1 cellular context compared by ENCODE assay signal in the genomic region with DNA sequence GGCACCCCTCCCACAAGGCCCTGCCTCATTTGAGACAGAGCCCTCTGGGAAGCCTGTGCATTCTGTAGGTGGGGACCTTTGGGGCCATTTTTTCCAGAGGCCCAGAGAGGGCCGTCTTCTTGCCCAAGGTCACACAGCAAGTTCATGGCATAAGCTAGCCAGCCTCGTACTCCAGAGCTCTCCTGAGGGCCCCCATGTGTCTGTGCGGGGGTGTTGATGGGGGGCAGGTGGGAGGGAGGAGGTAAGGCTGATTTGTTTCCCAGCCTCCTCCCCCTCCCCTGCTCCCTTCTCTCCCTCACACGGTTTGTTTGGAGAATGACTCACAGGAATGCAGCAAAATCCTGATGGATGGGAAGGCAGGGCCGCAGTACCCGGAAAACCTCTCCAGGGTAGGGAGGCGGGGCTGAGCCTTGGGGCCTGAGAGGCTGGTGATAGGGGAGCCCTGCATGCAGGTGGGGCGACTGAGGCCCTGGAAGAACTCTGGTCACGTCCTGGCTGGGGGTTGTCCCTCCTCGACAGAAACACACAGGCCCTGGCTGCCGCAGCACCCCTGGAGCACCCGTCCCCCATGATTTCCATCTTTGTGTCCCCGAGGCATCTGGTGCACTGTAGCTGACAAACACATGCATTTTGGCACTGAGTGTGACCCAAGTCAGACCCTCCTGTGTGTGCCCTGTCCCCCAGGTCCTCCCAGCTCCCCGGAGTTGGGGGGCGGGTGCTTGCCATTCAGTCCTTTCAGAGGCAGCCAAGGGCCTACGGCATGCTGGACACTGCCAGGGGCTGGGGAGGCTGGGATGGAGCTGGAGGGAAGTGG.
TF ChIP-seq lines count a peak whose summit lies in the region.

No MANE protein-coding gene starts in this region.

TF ChIP-seq in HepG2, 621 proteins besides CTCF, POLR2A, EP300 and RAD21 (continued from another document and continues in another):
- TF ChIP-seq, protein P1, sequence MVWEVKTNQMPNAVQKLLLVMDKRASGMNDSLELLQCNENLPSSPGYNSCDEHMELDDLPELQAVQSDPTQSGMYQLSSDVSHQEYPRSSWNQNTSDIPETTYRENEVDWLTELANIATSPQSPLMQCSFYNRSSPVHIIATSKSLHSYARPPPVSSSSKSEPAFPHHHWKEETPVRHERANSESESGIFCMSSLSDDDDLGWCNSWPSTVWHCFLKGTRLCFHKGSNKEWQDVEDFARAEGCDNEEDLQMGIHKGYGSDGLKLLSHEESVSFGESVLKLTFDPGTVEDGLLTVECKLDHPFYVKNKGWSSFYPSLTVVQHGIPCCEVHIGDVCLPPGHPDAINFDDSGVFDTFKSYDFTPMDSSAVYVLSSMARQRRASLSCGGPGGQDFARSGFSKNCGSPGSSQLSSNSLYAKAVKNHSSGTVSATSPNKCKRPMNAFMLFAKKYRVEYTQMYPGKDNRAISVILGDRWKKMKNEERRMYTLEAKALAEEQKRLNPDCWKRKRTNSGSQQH (CRISPR knock-in tag; IDR thresholded peaks at IDR 0.05; ENCODE audit: low read depth): peak; percentile 74; the same call in 1 of the 2 replicates
- peak; percentile 83; the same call in 1 of the 2 replicates for TF ChIP-seq JUNB (CRISPR knock-in tag; IDR thresholded peaks at IDR 0.05; ENCODE audit: borderline replicate concordance)
- peak; percentile 46; the same call in 1 of the 2 replicates for TF ChIP-seq MIER3 (CRISPR knock-in tag; IDR thresholded peaks at IDR 0.05; ENCODE audit: borderline replicate concordance)
- peak; percentile 88; the same call in 1 of the 2 replicates for TF ChIP-seq ZBTB46 (CRISPR knock-in tag; IDR thresholded peaks at IDR 0.05; ENCODE audit: borderline replicate concordance)
- peak; percentile 95 for TF ChIP-seq ZMYM3 (CRISPR knock-in tag; IDR thresholded peaks at IDR 0.05)
- TF ChIP-seq PATZ1 (CRISPR knock-in tag; IDR thresholded peaks at IDR 0.05): peak; percentile 99
- TF ChIP-seq GATAD2A (CRISPR knock-in tag; IDR thresholded peaks at IDR 0.05): peak; percentile 77
- peak; percentile 87; the same call in 1 of the 2 replicates for TF ChIP-seq HDAC2 (CRISPR knock-in tag; IDR thresholded peaks at IDR 0.05)
- peak; percentile 49; the same call in 1 of the 2 replicates for TF ChIP-seq ZFP91 (CRISPR knock-in tag; IDR thresholded peaks at IDR 0.05; ENCODE audit: borderline replicate concordance)
- no peak for TF ChIP-seq ZNF562 (CRISPR knock-in tag; IDR thresholded peaks at IDR 0.05; ENCODE audit: borderline replicate concordance)
- TF ChIP-seq ZNF496 (CRISPR knock-in tag; IDR thresholded peaks at IDR 0.05; ENCODE audit: insufficient replicate concordance): no peak
- TF ChIP-seq, protein P2, sequence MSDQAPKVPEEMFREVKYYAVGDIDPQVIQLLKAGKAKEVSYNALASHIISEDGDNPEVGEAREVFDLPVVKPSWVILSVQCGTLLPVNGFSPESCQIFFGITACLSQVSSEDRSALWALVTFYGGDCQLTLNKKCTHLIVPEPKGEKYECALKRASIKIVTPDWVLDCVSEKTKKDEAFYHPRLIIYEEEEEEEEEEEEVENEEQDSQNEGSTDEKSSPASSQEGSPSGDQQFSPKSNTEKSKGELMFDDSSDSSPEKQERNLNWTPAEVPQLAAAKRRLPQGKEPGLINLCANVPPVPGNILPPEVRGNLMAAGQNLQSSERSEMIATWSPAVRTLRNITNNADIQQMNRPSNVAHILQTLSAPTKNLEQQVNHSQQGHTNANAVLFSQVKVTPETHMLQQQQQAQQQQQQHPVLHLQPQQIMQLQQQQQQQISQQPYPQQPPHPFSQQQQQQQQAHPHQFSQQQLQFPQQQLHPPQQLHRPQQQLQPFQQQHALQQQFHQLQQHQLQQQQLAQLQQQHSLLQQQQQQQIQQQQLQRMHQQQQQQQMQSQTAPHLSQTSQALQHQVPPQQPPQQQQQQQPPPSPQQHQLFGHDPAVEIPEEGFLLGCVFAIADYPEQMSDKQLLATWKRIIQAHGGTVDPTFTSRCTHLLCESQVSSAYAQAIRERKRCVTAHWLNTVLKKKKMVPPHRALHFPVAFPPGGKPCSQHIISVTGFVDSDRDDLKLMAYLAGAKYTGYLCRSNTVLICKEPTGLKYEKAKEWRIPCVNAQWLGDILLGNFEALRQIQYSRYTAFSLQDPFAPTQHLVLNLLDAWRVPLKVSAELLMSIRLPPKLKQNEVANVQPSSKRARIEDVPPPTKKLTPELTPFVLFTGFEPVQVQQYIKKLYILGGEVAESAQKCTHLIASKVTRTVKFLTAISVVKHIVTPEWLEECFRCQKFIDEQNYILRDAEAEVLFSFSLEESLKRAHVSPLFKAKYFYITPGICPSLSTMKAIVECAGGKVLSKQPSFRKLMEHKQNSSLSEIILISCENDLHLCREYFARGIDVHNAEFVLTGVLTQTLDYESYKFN (CRISPR knock-in tag; conservative IDR thresholded peaks at IDR 0.05): peak; percentile 84
- TF ChIP-seq ZNF142 (CRISPR knock-in tag; IDR thresholded peaks at IDR 0.05): no peak; the same call in 1 of the 2 replicates
- TF ChIP-seq ZSCAN30 (CRISPR knock-in tag; IDR thresholded peaks at IDR 0.05): no peak
- TF ChIP-seq ZNF30 (CRISPR knock-in tag; IDR thresholded peaks at IDR 0.05): no peak
- TF ChIP-seq ZNF350 (CRISPR knock-in tag; IDR thresholded peaks at IDR 0.05; ENCODE audit: borderline replicate concordance, low read depth): peak; percentile 62
- TF ChIP-seq FOXO1 (CRISPR knock-in tag; IDR thresholded peaks at IDR 0.05): 0 out of 2 replicates have a peak, but pooled peaks have one; percentile 55
- peak; percentile 43; the same call in 1 of the 3 replicates for TF ChIP-seq MXI1 (IDR thresholded peaks at IDR 0.05; ENCODE audit: borderline replicate concordance, low read depth, low read length)
- no peak for TF ChIP-seq SP1 (IDR thresholded peaks at IDR 0.05)
- TF ChIP-seq SP1 (CRISPR knock-in tag; IDR thresholded peaks at IDR 0.05): 0 out of 2 replicates have a peak, but pooled peaks have one; percentile 26
- TF ChIP-seq ZFP62 (CRISPR knock-in tag; IDR thresholded peaks at IDR 0.05): no peak
- TF ChIP-seq, protein P3, sequence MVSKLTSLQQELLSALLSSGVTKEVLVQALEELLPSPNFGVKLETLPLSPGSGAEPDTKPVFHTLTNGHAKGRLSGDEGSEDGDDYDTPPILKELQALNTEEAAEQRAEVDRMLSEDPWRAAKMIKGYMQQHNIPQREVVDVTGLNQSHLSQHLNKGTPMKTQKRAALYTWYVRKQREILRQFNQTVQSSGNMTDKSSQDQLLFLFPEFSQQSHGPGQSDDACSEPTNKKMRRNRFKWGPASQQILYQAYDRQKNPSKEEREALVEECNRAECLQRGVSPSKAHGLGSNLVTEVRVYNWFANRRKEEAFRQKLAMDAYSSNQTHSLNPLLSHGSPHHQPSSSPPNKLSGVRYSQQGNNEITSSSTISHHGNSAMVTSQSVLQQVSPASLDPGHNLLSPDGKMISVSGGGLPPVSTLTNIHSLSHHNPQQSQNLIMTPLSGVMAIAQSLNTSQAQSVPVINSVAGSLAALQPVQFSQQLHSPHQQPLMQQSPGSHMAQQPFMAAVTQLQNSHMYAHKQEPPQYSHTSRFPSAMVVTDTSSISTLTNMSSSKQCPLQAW (CRISPR knock-in tag; IDR thresholded peaks at IDR 0.05): 0 out of 2 replicates have a peak, but pooled peaks have one; percentile 27
- TF ChIP-seq, protein P4, sequence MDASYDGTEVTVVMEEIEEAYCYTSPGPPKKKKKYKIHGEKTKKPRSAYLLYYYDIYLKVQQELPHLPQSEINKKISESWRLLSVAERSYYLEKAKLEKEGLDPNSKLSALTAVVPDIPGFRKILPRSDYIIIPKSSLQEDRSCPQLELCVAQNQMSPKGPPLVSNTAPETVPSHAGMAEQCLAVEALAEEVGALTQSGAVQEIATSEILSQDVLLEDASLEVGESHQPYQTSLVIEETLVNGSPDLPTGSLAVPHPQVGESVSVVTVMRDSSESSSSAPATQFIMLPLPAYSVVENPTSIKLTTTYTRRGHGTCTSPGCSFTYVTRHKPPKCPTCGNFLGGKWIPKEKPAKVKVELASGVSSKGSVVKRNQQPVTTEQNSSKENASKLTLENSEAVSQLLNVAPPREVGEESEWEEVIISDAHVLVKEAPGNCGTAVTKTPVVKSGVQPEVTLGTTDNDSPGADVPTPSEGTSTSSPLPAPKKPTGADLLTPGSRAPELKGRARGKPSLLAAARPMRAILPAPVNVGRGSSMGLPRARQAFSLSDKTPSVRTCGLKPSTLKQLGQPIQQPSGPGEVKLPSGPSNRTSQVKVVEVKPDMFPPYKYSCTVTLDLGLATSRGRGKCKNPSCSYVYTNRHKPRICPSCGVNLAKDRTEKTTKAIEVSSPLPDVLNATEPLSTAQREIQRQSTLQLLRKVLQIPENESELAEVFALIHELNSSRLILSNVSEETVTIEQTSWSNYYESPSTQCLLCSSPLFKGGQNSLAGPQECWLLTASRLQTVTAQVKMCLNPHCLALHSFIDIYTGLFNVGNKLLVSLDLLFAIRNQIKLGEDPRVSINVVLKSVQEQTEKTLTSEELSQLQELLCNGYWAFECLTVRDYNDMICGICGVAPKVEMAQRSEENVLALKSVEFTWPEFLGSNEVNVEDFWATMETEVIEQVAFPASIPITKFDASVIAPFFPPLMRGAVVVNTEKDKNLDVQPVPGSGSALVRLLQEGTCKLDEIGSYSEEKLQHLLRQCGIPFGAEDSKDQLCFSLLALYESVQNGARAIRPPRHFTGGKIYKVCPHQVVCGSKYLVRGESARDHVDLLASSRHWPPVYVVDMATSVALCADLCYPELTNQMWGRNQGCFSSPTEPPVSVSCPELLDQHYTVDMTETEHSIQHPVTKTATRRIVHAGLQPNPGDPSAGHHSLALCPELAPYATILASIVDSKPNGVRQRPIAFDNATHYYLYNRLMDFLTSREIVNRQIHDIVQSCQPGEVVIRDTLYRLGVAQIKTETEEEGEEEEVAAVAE (CRISPR knock-in tag; IDR thresholded peaks at IDR 0.05; ENCODE audit: borderline replicate concordance): no peak
